ENCODE assay signal across 9 cellular contexts in the genomic region with DNA sequence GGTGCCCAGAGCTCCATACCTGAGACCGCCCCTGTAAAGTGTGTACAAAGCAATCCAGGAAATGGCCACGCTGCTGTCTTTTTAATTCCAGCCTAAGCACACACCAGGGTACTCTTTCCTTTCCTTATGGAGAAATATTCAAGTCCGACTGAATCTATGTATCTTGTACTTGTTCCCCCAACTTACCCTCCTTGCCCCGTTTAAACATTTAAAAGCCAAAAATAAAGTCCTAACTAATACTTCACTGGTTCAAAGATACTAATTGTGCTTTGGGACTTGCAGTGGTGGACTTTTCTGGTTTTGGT. TPM values are rescaled to one million over a fixed set of nuclear protein-coding genes. Genes with fewer than 3 reads are reported as not detected.
DNase-seq lines count a peak whose midpoint lies in the region; TF ChIP-seq lines count a peak whose summit lies in the region.
"Had no signal": no experiment of that assay in that cellular context is flagged by ENCODE, and none has a peak within 500 bp of the region (broad histone marks: within the 10 kb centered on the region; RNA-seq: fewer than 3 reads in every experiment).

No MANE protein-coding gene starts in this region.

- DNase-seq in HFF-Myc (ENCODE audit: extremely low read depth, low read depth), result no peak
- DNase-seq in RPMI8226, result peak; percentile 57
- DNase-seq in fibroblast of lung (ENCODE audit: low read depth in 2 of 2), result no peak
- no peak for DNase-seq in skeletal muscle cell (ENCODE audit: low read depth)
- DNase-seq in SIG-M5 treated with dmso at 0.1 percent for 504 hours (lab: John Stamatoyannopoulos, UW; ENCODE audit: unreplicated experiment), result no peak
- no peak for DNase-seq in HuH-7.5 (ENCODE audit: low spot score)
- DNase-seq in DMS 273 (lab: John Stamatoyannopoulos, UW; ENCODE audit: unreplicated experiment), result no peak

- H4K20me1 ChIP-seq in DOHH2 (ENCODE audit: control insufficient read depth, insufficient read depth, low read depth, low read length), result peaks cover 3% of the 10 kb centered on the region; the same call in 1 of the 2 replicates
- no peaks in the 10 kb centered on the region for H4K20me1 ChIP-seq in fibroblast of lung (ENCODE audit: control insufficient read depth, extremely low read depth, insufficient read depth, low read length)

- no peaks in the 10 kb centered on the region for H3F3A ChIP-seq in DOHH2 (ENCODE audit: control insufficient read depth, insufficient read depth)

- H3K4me2 ChIP-seq in DOHH2 (ENCODE audit: low read length) (peak overlapping the region; percentile 84), fibroblast of lung (ENCODE audit: extremely low read depth, insufficient read depth, low read length) (peak overlapping the region; percentile 66)

- H3K9ac ChIP-seq in fibroblast of lung (ENCODE audit: insufficient read depth, low read length), result peak overlapping the region; percentile 77

- H3K79me2 ChIP-seq in DOHH2 (ENCODE audit: control insufficient read depth, low read length) (peaks cover 42% of the 10 kb centered on the region), fibroblast of lung (ENCODE audit: control insufficient read depth, insufficient read depth, low read length) (peaks cover 39% of the 10 kb centered on the region)

- H3K27me3 ChIP-seq in DOHH2 (ENCODE audit: control insufficient read depth, low read length) (no peaks in the 10 kb centered on the region), fibroblast of lung (ENCODE audit: control insufficient read depth, insufficient read depth, low read length) (no peaks in the 10 kb centered on the region)

- peak overlapping the region; percentile 19 for H2AFZ ChIP-seq in fibroblast of lung (ENCODE audit: low read length)

- TF ChIP-seq CTCF in DOHH2 (IDR thresholded peaks at IDR 0.05; ENCODE audit: low read depth, low read length, poor library complexity, severe bottlenecking), result no peak
- TF ChIP-seq CTCF in HFF-Myc (IDR thresholded peaks at IDR 0.05; ENCODE audit: low read depth, low read length, missing control alignments), result no peak
- TF ChIP-seq CTCF in fibroblast of lung (conservative IDR thresholded peaks at IDR 0.05 in 1 of 2, IDR thresholded peaks at IDR 0.05 in 1 of 2; ENCODE audit: low read depth in 1 of 2, low read length in 2 of 2), result no peak

- H3K9me2 ChIP-seq in DOHH2 (replicated peaks; ENCODE audit: control insufficient read depth, low read length), result no peaks in the 10 kb centered on the region

- H3K4me3 ChIP-seq in DOHH2 (ENCODE audit: low read length), result peak overlapping the region; percentile 81
- peak overlapping the region; percentile 79 for H3K4me3 ChIP-seq in HFF-Myc (replicated peaks; ENCODE audit: low read depth, low read length)
- H3K4me3 ChIP-seq in fibroblast of lung (replicated peaks in 1 of 4; ENCODE audit: control extremely low read depth in 1 of 4, insufficient read depth in 1 of 4, low read depth in 3 of 4, low read length in 4 of 4), result peak overlapping the region; percentile 57 to 75 (median 62)
- H3K4me3 ChIP-seq in skeletal muscle cell (ENCODE audit: low read depth, low read length), result peak overlapping the region; percentile 60

- H3K9me3 ChIP-seq in DOHH2 (ENCODE audit: control insufficient read depth, insufficient read depth, low read length) (no peaks in the 10 kb centered on the region), fibroblast of lung (ENCODE audit: control insufficient read depth, insufficient read depth, low read depth, low read length) (no peaks in the 10 kb centered on the region)

- H3K4me1 ChIP-seq in DOHH2 (ENCODE audit: control insufficient read depth, low read length) (peaks cover 49% of the 10 kb centered on the region), fibroblast of lung (ENCODE audit: control insufficient read depth, extremely low read depth, insufficient read depth, low read length) (no peaks in the 10 kb centered on the region)

- H3K36me3 ChIP-seq in DOHH2 (ENCODE audit: control insufficient read depth, low read length) (peaks cover 3% of the 10 kb centered on the region; the same call in 1 of the 2 replicates), fibroblast of lung (ENCODE audit: control insufficient read depth, insufficient read depth, low read length) (no peaks in the 10 kb centered on the region)

- H3K27ac ChIP-seq in DOHH2 (ENCODE audit: low read depth, low read length) (peak overlapping the region; percentile 60), fibroblast of lung (ENCODE audit: insufficient read depth, low read length) (peak overlapping the region; percentile 82)

RNA-seq across cellular contexts. Expression of gene AMMECR1, which starts 0.7 kb away (rescaled TPM):
- total RNA-seq in fibroblast of lung, result 7.6 and 8.5 TPM in 2 replicates
- polyA plus RNA-seq in fibroblast of lung, result 9.2 and 12.4 TPM in 2 replicates
- 6.8 and 7.7 TPM in 2 replicates for polyA plus RNA-seq in fibroblast of lung (2012)
- 2.2 and 21.0 TPM in 2 replicates for polyA minus RNA-seq in fibroblast of lung (ENCODE audit: low replicate concordance)

RNA-seq across cellular contexts. Expression of gene RTL9, which starts 40.0 kb away (rescaled TPM):
- total RNA-seq in fibroblast of lung, result under 0.01 and 0.17 TPM in 2 replicates
- polyA plus RNA-seq in fibroblast of lung, result 0.09 and 0.18 TPM in 2 replicates
- polyA plus RNA-seq in fibroblast of lung (2012), result 0.16 and 0.45 TPM in 2 replicates
- polyA minus RNA-seq in fibroblast of lung (ENCODE audit: low replicate concordance), result 0.47 and 0.78 TPM in 2 replicates
- total RNA-seq: T-helper 2 cell treated with Interferon-gamma antibody and Interleukin-4, amounts not matched to agents 100 ng/mL and 5 ng/mL, for 36 hours had no signal
